8 cellular contexts compared by ENCODE assay signal in the genomic region with DNA sequence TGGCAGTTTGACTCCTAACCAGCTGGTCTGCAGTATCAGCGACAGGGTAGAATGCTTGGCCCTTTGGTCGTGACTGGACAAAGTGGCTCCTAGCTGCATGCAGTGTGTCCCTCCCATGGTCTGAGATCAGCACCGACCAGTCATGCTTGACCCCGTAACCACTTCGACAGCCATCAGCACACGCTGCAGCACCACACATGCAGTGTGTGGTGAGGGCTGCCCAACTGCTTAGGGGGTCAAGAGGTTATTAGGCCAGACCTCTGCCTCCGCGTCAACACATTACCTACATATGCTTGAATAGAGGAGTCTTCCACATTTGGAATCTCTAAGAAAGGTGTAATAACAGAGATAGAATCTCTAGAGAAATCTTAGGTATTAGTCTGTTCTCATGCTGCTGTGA.
"Had no signal": no experiment of that assay in that cellular context is flagged by ENCODE, and none has a peak within 500 bp of the region (broad histone marks: within the 10 kb centered on the region; RNA-seq: fewer than 3 reads in every experiment).

No MANE protein-coding gene starts in this region.

- H3K27ac ChIP-seq: GM23248, HL-60 had no signal

- ATAC-seq: HCT116, HepG2 had no signal

- H3K9me3 ChIP-seq: HAP-1 had no signal

- H3K4me3 ChIP-seq: GM23248, HAP-1 had no signal

- DNase-seq: GM23248, GOT3, H7, HFFc6 had no signal

- H3K36me3 ChIP-seq: HAP-1 had no signal

- H2AFZ ChIP-seq: GM23248 had no signal

- H3K9ac ChIP-seq: GM23248 had no signal

- H3K4me1 ChIP-seq: HAP-1 had no signal
